ENCODE assay signal across 1 cellular context in the genomic region with DNA sequence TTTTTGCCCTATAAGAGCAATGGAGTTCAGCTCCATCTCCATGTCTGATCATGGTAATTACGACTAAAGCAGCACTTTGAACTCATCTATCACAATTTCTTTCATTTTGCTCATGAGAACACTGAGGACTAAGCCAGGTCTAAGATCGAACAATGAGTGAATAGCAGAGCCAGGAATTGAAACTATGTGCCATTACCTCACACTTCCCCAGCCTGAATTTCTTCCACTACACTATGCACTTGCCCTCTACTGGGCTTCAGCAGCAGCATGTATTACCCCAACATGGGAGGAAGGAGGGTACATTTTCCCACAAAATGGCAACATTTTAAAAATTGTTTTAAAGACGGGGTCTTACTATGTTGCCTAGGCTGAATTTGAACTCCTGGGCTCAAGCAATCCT.
TF ChIP-seq lines count a peak whose summit lies in the region.

No MANE protein-coding gene starts in this region.

TF ChIP-seq in GM23338, 12 proteins besides CTCF, POLR2A, EP300 and RAD21:
- TF ChIP-seq, protein P1, sequence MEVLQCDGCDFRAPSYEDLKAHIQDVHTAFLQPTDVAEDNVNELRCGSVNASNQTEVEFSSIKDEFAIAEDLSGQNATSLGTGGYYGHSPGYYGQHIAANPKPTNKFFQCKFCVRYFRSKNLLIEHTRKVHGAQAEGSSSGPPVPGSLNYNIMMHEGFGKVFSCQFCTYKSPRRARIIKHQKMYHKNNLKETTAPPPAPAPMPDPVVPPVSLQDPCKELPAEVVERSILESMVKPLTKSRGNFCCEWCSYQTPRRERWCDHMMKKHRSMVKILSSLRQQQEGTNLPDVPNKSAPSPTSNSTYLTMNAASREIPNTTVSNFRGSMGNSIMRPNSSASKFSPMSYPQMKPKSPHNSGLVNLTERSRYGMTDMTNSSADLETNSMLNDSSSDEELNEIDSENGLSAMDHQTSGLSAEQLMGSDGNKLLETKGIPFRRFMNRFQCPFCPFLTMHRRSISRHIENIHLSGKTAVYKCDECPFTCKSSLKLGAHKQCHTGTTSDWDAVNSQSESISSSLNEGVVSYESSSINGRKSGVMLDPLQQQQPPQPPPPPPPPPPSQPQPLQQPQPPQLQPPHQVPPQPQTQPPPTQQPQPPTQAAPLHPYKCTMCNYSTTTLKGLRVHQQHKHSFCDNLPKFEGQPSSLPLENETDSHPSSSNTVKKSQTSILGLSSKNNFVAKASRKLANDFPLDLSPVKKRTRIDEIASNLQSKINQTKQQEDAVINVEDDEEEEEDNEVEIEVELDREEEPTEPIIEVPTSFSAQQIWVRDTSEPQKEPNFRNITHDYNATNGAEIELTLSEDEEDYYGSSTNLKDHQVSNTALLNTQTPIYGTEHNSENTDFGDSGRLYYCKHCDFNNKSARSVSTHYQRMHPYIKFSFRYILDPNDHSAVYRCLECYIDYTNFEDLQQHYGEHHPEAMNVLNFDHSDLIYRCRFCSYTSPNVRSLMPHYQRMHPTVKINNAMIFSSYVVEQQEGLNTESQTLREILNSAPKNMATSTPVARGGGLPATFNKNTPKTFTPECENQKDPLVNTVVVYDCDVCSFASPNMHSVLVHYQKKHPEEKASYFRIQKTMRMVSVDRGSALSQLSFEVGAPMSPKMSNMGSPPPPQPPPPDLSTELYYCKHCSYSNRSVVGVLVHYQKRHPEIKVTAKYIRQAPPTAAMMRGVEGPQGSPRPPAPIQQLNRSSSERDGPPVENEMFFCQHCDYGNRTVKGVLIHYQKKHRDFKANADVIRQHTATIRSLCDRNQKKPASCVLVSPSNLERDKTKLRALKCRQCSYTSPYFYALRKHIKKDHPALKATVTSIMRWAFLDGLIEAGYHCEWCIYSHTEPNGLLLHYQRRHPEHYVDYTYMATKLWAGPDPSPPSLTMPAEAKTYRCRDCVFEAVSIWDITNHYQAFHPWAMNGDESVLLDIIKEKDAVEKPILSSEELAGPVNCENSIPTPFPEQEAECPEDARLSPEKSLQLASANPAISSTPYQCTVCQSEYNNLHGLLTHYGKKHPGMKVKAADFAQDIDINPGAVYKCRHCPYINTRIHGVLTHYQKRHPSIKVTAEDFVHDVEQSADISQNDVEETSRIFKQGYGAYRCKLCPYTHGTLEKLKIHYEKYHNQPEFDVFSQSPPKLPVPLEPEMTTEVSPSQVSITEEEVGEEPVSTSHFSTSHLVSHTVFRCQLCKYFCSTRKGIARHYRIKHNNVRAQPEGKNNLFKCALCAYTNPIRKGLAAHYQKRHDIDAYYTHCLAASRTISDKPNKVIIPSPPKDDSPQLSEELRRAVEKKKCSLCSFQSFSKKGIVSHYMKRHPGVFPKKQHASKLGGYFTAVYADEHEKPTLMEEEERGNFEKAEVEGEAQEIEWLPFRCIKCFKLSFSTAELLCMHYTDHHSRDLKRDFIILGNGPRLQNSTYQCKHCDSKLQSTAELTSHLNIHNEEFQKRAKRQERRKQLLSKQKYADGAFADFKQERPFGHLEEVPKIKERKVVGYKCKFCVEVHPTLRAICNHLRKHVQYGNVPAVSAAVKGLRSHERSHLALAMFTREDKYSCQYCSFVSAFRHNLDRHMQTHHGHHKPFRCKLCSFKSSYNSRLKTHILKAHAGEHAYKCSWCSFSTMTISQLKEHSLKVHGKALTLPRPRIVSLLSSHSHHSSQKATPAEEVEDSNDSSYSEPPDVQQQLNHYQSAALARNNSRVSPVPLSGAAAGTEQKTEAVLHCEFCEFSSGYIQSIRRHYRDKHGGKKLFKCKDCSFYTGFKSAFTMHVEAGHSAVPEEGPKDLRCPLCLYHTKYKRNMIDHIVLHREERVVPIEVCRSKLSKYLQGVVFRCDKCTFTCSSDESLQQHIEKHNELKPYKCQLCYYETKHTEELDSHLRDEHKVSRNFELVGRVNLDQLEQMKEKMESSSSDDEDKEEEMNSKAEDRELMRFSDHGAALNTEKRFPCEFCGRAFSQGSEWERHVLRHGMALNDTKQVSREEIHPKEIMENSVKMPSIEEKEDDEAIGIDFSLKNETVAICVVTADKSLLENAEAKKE (CRISPR knock-in tag; IDR thresholded peaks at IDR 0.05): no peak
- TF ChIP-seq NANOG (IDR thresholded peaks at IDR 0.05; ENCODE audit: borderline replicate concordance) (no peak), CREB1 (CRISPR knock-in tag; IDR thresholded peaks at IDR 0.05; ENCODE audit: low read depth) (no peak), ZNF114 (CRISPR knock-in tag; IDR thresholded peaks at IDR 0.05) (no peak), ZNF331 (CRISPR knock-in tag; IDR thresholded peaks at IDR 0.05; ENCODE audit: low read depth) (no peak), JUNB (IDR thresholded peaks at IDR 0.05; ENCODE audit: unreplicated experiment) (no peak), EZH2 (IDR thresholded peaks at IDR 0.05; ENCODE audit: low read depth, unreplicated experiment) (no peak), STAT1 (IDR thresholded peaks at IDR 0.05; ENCODE audit: unreplicated experiment) (no peak), POLR2AphosphoS5 (IDR thresholded peaks at IDR 0.05; ENCODE audit: low read depth) (no peak), EZH2phosphoT487 (IDR thresholded peaks at IDR 0.05; ENCODE audit: unreplicated experiment) (no peak)
- TF ChIP-seq, protein P2, sequence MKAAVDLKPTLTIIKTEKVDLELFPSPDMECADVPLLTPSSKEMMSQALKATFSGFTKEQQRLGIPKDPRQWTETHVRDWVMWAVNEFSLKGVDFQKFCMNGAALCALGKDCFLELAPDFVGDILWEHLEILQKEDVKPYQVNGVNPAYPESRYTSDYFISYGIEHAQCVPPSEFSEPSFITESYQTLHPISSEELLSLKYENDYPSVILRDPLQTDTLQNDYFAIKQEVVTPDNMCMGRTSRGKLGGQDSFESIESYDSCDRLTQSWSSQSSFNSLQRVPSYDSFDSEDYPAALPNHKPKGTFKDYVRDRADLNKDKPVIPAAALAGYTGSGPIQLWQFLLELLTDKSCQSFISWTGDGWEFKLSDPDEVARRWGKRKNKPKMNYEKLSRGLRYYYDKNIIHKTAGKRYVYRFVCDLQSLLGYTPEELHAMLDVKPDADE (IDR thresholded peaks at IDR 0.05): no peak
- TF ChIP-seq, protein P3, sequence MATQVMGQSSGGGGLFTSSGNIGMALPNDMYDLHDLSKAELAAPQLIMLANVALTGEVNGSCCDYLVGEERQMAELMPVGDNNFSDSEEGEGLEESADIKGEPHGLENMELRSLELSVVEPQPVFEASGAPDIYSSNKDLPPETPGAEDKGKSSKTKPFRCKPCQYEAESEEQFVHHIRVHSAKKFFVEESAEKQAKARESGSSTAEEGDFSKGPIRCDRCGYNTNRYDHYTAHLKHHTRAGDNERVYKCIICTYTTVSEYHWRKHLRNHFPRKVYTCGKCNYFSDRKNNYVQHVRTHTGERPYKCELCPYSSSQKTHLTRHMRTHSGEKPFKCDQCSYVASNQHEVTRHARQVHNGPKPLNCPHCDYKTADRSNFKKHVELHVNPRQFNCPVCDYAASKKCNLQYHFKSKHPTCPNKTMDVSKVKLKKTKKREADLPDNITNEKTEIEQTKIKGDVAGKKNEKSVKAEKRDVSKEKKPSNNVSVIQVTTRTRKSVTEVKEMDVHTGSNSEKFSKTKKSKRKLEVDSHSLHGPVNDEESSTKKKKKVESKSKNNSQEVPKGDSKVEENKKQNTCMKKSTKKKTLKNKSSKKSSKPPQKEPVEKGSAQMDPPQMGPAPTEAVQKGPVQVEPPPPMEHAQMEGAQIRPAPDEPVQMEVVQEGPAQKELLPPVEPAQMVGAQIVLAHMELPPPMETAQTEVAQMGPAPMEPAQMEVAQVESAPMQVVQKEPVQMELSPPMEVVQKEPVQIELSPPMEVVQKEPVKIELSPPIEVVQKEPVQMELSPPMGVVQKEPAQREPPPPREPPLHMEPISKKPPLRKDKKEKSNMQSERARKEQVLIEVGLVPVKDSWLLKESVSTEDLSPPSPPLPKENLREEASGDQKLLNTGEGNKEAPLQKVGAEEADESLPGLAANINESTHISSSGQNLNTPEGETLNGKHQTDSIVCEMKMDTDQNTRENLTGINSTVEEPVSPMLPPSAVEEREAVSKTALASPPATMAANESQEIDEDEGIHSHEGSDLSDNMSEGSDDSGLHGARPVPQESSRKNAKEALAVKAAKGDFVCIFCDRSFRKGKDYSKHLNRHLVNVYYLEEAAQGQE (IDR thresholded peaks at IDR 0.05; ENCODE audit: unreplicated experiment): no peak
